Comparison of ENCODE assay signal across 8 cellular contexts in the genomic region with DNA sequence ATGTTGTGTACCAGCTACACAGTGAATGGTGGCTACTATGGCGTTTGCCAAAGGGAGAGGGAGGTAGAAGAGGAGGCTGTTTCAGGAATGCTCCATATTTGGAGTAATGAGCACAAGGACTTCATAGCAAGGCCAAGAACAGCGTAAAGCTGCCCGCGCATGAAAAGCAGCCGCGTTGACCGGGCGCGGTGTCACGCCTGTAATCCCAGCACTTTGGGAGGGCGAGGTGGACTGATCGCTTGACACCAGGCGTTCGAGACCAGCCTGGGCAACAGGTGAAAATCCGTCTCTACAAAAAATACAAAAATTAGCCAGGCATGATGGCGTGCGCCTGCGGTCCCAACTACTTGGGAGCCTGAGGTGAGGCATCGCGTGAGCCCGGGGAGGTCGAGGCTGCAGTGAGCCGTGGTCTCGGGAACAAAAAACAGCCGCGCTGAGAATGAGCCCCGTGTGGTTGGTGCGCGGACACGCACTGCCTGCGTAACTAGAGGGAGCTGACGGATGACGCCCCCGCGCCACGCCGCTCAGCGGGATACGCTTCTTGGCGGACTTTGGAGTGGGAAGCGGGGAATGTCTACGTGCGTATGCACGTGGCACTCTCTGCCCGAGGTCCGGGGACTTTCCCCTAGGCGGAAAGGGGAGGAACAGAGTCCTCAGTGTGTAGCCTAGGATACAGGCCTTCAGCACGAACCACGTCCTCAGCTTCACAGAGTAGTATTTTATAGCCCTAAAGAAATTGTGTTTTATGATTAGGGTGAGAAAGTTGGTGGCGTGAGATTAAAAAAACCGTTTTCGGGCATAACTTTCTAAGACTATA. TPM values are rescaled to one million over a fixed set of nuclear protein-coding genes. Genes with fewer than 3 reads are reported as not detected.
DNase-seq lines count a peak whose midpoint lies in the region; ATAC-seq and TF ChIP-seq lines count a peak whose summit lies in the region.

A gene (minus strand): TSS at position 693 of the 817 bp plus-strand sequence.

- H3K27ac Mint-ChIP-seq in activated naive CD4-positive, alpha-beta T cell treated with anti-CD3 and anti-CD28 coated beads, Interleukin-2, amount 50 U/mL, for 24 hours: peak within 1 kb of the TSS; percentile 100

- no peaks in the 10 kb centered on the region for H3K27me3 ChIP-seq in suprapubic skin

- no peaks in the 10 kb centered on the region for H3K9me3 Mint-ChIP-seq in activated naive CD4-positive, alpha-beta T cell treated with anti-CD3 and anti-CD28 coated beads, Interleukin-2, amount 50 U/mL, for 24 hours

- H3K36me3 ChIP-seq in suprapubic skin: peaks cover 4% of the 10 kb centered on the region

- H3K4me1 ChIP-seq in suprapubic skin: peaks cover 45% of the 10 kb centered on the region

- no peaks in the 10 kb centered on the region for H3K36me3 Mint-ChIP-seq in activated naive CD4-positive, alpha-beta T cell treated with anti-CD3 and anti-CD28 coated beads, Interleukin-2, amount 50 U/mL, for 24 hours

- H3K4me3 ChIP-seq in suprapubic skin: peak within 1 kb of the TSS; percentile 83

- peak in 1 of 2 donors; percentile 37 for TF ChIP-seq CTCF in suprapubic skin (IDR thresholded peaks at IDR 0.05)

- DNase-seq in GM03348 (ENCODE audit: low spot score): peak; percentile 94
- DNase-seq in NCI-H1048 (lab: John Stamatoyannopoulos, UW): peak; percentile 97
- peak; percentile 99 for DNase-seq in globus pallidus (ENCODE audit: low spot score)
- peak; percentile 62 to 100 (median 94) for DNase-seq in nucleus accumbens (lab: John Stamatoyannopoulos, UW)
- peak; percentile 98 to 99 for DNase-seq in suprapubic skin (ENCODE audit: low spot score in 2 of 2)

- H3K4me1 Mint-ChIP-seq in activated naive CD4-positive, alpha-beta T cell treated with anti-CD3 and anti-CD28 coated beads, Interleukin-2, amount 50 U/mL, for 24 hours: peaks cover 61% of the 10 kb centered on the region

- peak within 1 kb of the TSS; percentile 98 for H3K27ac ChIP-seq in suprapubic skin

- peak; percentile 94 for TF ChIP-seq EP300 in suprapubic skin (IDR thresholded peaks at IDR 0.05)

- peak within 1 kb of the TSS; percentile 88 for H3K4me3 Mint-ChIP-seq in activated naive CD4-positive, alpha-beta T cell treated with anti-CD3 and anti-CD28 coated beads, Interleukin-2, amount 50 U/mL, for 24 hours

- H3K27me3 Mint-ChIP-seq in activated naive CD4-positive, alpha-beta T cell treated with anti-CD3 and anti-CD28 coated beads, Interleukin-2, amount 50 U/mL, for 24 hours: peaks cover 2% of the 10 kb centered on the region

- no peak for TF ChIP-seq POLR2A in suprapubic skin (IDR thresholded peaks at IDR 0.05)

- H3K9me3 ChIP-seq in suprapubic skin: no peaks in the 10 kb centered on the region

- WGBS in suprapubic skin: under 1% methylated on average over 30 of the region's 52 CpGs

- ATAC-seq in HG02571 (IDR thresholded peaks at IDR 0.05; ENCODE audit: unreplicated experiment): peak; percentile 86
- ATAC-seq in SK-N-SH treated with all-trans-retinoic acid at 6 μM for 48 hours: peak; percentile 95

TF ChIP-seq in SK-N-SH treated with all-trans-retinoic acid at 6 μM for 48 hours, 23 proteins besides CTCF, POLR2A, EP300 and RAD21:
- peak; percentile 39; the same call in 1 of the 2 replicates for TF ChIP-seq ZFP3 (CRISPR knock-in tag; IDR thresholded peaks at IDR 0.05)
- TF ChIP-seq SNAI2 (CRISPR knock-in tag; IDR thresholded peaks at IDR 0.05): 0 out of 2 replicates have a peak, but pooled peaks have one; percentile 43
- no peak for TF ChIP-seq PPARA (CRISPR knock-in tag; IDR thresholded peaks at IDR 0.05; ENCODE audit: borderline replicate concordance)

RNA-seq across cellular contexts. Expression of the gene that starts here (rescaled TPM):
- over 10,000 TPM in 2 of 4 donors, 1,000 to 10,000 TPM in 2; 1,246 to 15,173 (median 11,383) TPM for total RNA-seq in suprapubic skin

Comparison
In these comparisons a context has a peak if more than half of its experiments do, and no peak if none do; other contexts are left out.
1. Peak in every context shown above with its lines: DNase-seq, ATAC-seq, H3K4me3 ChIP-seq and H3K27ac ChIP-seq.